ENCODE assay signal across 17 cellular contexts in genomic region chr1:209383907-209384709, GRCh38.
DNase-seq lines count a peak whose midpoint lies in the region; ATAC-seq, FAIRE-seq and TF ChIP-seq lines count a peak whose summit lies in the region.
"Had no signal": no experiment of that assay in that cellular context is flagged by ENCODE, and none has a peak within 500 bp of the region (broad histone marks: within the 10 kb centered on the region; RNA-seq: fewer than 3 reads in every experiment).

No MANE protein-coding gene starts in this region.

- TF ChIP-seq POLR2A in spleen (IDR thresholded peaks at IDR 0.05): no peak

- no peak for FAIRE-seq in kidney (lab: Jason Lieb, UNC)

- H3K27me3 ChIP-seq in thymus (ENCODE audit: control insufficient read depth, insufficient read depth) (no peaks in the 10 kb centered on the region), spleen (replicated peaks in 1 of 7) (no peaks in the 10 kb centered on the region)
- H3K27me3 ChIP-seq: SJSA1 had no signal

- DNase-seq in NCI-H146 (lab: John Stamatoyannopoulos, UW) (peak; percentile 47), iPS DF 4.7 (ENCODE audit: extremely low read depth, low spot score) (peak; percentile 60), kidney (no peak), spleen (no peak)
- DNase-seq in activated CD4-positive, alpha-beta T cell treated with anti-CD3 and anti-CD28 coated beads, Interleukin-2, amount 50 U/mL, for 4 hours: no peak
- DNase-seq: activated CD4-positive, alpha-beta T cell treated with anti-CD3 and anti-CD28 coated beads for 36 hours; heart right ventricle; KG1; left cardiac atrium; NCI-H1092; T1000 had no signal

- H3K27ac ChIP-seq in thymus (ENCODE audit: low read depth) (peak overlapping the region; percentile 48), kidney (ENCODE audit: low read depth in 2 of 2, low read length in 2 of 2) (no peak overlapping the region), spleen (no peak overlapping the region)
- H3K27ac ChIP-seq: C4-2B, heart right ventricle, SJSA1, thoracic aorta had no signal

- H3K9ac ChIP-seq in kidney (ENCODE audit: low read length in 2 of 2): no peak overlapping the region

- H3K4me1 ChIP-seq in thymus (ENCODE audit: control insufficient read depth, insufficient read depth, low read length) (no peaks in the 10 kb centered on the region), kidney (ENCODE audit: control insufficient read depth in 1 of 2, insufficient read depth in 1 of 2, low read depth in 1 of 2, low read length in 2 of 2) (no peaks in the 10 kb centered on the region), spleen (no peaks in the 10 kb centered on the region)
- H3K4me1 ChIP-seq: heart right ventricle had no signal

- 89% methylated on average over 5 of the region's 5 CpGs for WGBS in thymus
- 75 to 92% (median 89%) methylated on average over 5 of the region's 5 CpGs for WGBS in spleen, 5 donors

- intact Hi-C loops in kidney (cut with DNase I): no loop called here
- intact Hi-C loops in spleen (cut with DNase I; ENCODE audit: low total_unique reads): no loop called here

- H3K9me3 ChIP-seq in thymus (ENCODE audit: control insufficient read depth) (no peaks in the 10 kb centered on the region), kidney (ENCODE audit: control insufficient read depth in 1 of 2, low read length in 2 of 2) (no peaks in the 10 kb centered on the region), spleen (no peaks in the 10 kb centered on the region)
- H3K9me3 ChIP-seq: heart right ventricle, thoracic aorta had no signal

- no peak for TF ChIP-seq CTCF in kidney (IDR thresholded peaks at IDR 0.05; ENCODE audit: borderline replicate concordance, extremely low read depth, insufficient read depth)
- no peak for TF ChIP-seq CTCF in spleen (IDR thresholded peaks at IDR 0.05 in 8 of 11, conservative IDR thresholded peaks at IDR 0.05 in 3 of 11)

- ATAC-seq in SK-N-SH treated with all-trans-retinoic acid at 6 μM for 48 hours: peak; percentile 33
- ATAC-seq: activated CD4-positive, alpha-beta T cell treated with anti-CD3 and anti-CD28 coated beads for 36 hours; activated naive CD4-positive, alpha-beta T cell treated with anti-CD3 and anti-CD28 coated beads, Interleukin-2, amount 50 U/mL, for 72 hours; heart right ventricle; left cardiac atrium had no signal

- H3K4me3 ChIP-seq in thymus (ENCODE audit: low read length): no peak overlapping the region
- no peak overlapping the region for H3K4me3 ChIP-seq in kidney (ENCODE audit: low read length in 2 of 2)
- no peak overlapping the region for H3K4me3 ChIP-seq in spleen
- H3K4me3 ChIP-seq: heart right ventricle, SJSA1, thoracic aorta had no signal

- H3K36me3 ChIP-seq in thymus (ENCODE audit: control insufficient read depth, insufficient read depth) (no peaks in the 10 kb centered on the region), kidney (ENCODE audit: control insufficient read depth in 1 of 2, insufficient read depth in 2 of 2, low read length in 2 of 2) (no peaks in the 10 kb centered on the region), spleen (no peaks in the 10 kb centered on the region)
- H3K36me3 ChIP-seq: heart right ventricle, SJSA1, thoracic aorta had no signal

TF ChIP-seq in SK-N-SH treated with all-trans-retinoic acid at 6 μM for 48 hours, 23 proteins besides CTCF, POLR2A, EP300 and RAD21:
- TF ChIP-seq ESRRG (CRISPR knock-in tag; IDR thresholded peaks at IDR 0.05): no peak
- no peak for TF ChIP-seq RARB (CRISPR knock-in tag; IDR thresholded peaks at IDR 0.05)
- TF ChIP-seq ZNF70 (CRISPR knock-in tag; IDR thresholded peaks at IDR 0.05): no peak
- TF ChIP-seq ZNF8 (CRISPR knock-in tag; IDR thresholded peaks at IDR 0.05): no peak
- TF ChIP-seq BACH2 (CRISPR knock-in tag; IDR thresholded peaks at IDR 0.05; ENCODE audit: borderline replicate concordance): no peak
- TF ChIP-seq POU6F1 (CRISPR knock-in tag; IDR thresholded peaks at IDR 0.05; ENCODE audit: borderline replicate concordance, low read depth): no peak
- no peak for TF ChIP-seq ZC3H10 (CRISPR knock-in tag; IDR thresholded peaks at IDR 0.05)
- TF ChIP-seq PPARA (CRISPR knock-in tag; IDR thresholded peaks at IDR 0.05; ENCODE audit: borderline replicate concordance): no peak
- TF ChIP-seq SNAI2 (CRISPR knock-in tag; IDR thresholded peaks at IDR 0.05): no peak
- no peak for TF ChIP-seq CSDC2 (CRISPR knock-in tag; IDR thresholded peaks at IDR 0.05)
- no peak for TF ChIP-seq TSHZ2 (CRISPR knock-in tag; IDR thresholded peaks at IDR 0.05)
- TF ChIP-seq GLIS3 (CRISPR knock-in tag; IDR thresholded peaks at IDR 0.05): no peak
- no peak for TF ChIP-seq ZNF565 (CRISPR knock-in tag; conservative IDR thresholded peaks at IDR 0.05; ENCODE audit: low read depth)
- no peak for TF ChIP-seq ARNTL (CRISPR knock-in tag; IDR thresholded peaks at IDR 0.05; ENCODE audit: borderline replicate concordance, low read depth)
- TF ChIP-seq OSR1 (CRISPR knock-in tag; IDR thresholded peaks at IDR 0.05): no peak
- no peak for TF ChIP-seq TCF4 (CRISPR knock-in tag; IDR thresholded peaks at IDR 0.05; ENCODE audit: borderline replicate concordance)
- no peak for TF ChIP-seq ZFP3 (CRISPR knock-in tag; IDR thresholded peaks at IDR 0.05)
- TF ChIP-seq CREB5 (CRISPR knock-in tag; IDR thresholded peaks at IDR 0.05; ENCODE audit: low read depth): no peak

Comparison
In these comparisons a context has a peak if more than half of its experiments do, and no peak if none do; other contexts are left out.
1. DNase-seq: peak in NCI-H146 (single experiment) and iPS DF 4.7 (single experiment); none in kidney (single experiment), spleen (single experiment) and activated CD4-positive, alpha-beta T cell treated with anti-CD3 and anti-CD28 coated beads, Interleukin-2, amount 50 U/mL, for 4 hours (0 of 2).